ENCODE assay signal across 9 cellular contexts in the genomic region with DNA sequence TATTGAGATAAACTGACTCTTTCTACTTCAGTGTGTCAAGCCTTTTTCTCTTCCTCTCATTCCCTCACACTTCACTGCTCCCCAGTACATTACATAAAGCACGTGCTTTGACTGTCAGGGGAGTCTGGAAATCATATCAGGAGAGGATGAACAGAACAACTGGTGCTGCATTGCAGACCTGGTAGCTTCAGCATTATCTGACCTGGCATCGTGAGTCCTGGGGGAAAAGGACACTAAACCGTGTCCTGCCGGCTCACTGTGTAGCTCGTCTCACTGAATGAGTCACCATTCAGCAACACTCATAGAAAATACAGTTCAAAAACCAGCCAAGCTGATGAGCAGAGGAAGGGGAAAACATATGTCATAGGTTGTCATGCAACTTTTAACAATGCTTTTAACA.
DNase-seq lines count a peak whose midpoint lies in the region; ATAC-seq and TF ChIP-seq lines count a peak whose summit lies in the region.
"Had no signal": no experiment of that assay in that cellular context is flagged by ENCODE, and none has a peak within 500 bp of the region (broad histone marks: within the 10 kb centered on the region; RNA-seq: fewer than 3 reads in every experiment).

No MANE protein-coding gene starts in this region.

- no peak overlapping the region for H3K9ac ChIP-seq in adipocyte (ENCODE audit: low read length)

- CTCF ChIA-PET in Calu3 (lab: Charles Lee): no interaction called here

- H3K4me1 ChIP-seq in adipocyte (ENCODE audit: control insufficient read depth, insufficient read depth, low read length): peaks cover 5% of the 10 kb centered on the region

- no peak overlapping the region for H3K4me3 Mint-ChIP-seq in Calu3 (ENCODE audit: low read depth, unreplicated experiment)
- H3K4me3 Mint-ChIP-seq: naive thymus-derived CD4-positive, alpha-beta T cell had no signal

- H3K9me3 ChIP-seq in adipocyte (ENCODE audit: control insufficient read depth, low read length): no peaks in the 10 kb centered on the region

- no peaks in the 10 kb centered on the region for H3K36me3 ChIP-seq in adipocyte (ENCODE audit: control insufficient read depth, insufficient read depth, low read length, severe bottlenecking)

- H3K27me3 ChIP-seq in adipocyte (replicated peaks; ENCODE audit: control insufficient read depth, insufficient read depth, low read length): no peaks in the 10 kb centered on the region

- BruUV-seq in Calu3 (replicated peaks; lab: Mats Ljungman, UMichigan): no TSS peak

- ATAC-seq in HG03432 (IDR thresholded peaks at IDR 0.05; ENCODE audit: unreplicated experiment) (peak; percentile 84), HG02938 (IDR thresholded peaks at IDR 0.05; ENCODE audit: unreplicated experiment) (no peak)
- ATAC-seq: naive thymus-derived CD4-positive, alpha-beta T cell had no signal

- H3K4me1 Mint-ChIP-seq in Calu3 (ENCODE audit: low read depth, unreplicated experiment): peaks cover 8% of the 10 kb centered on the region
- H3K4me1 Mint-ChIP-seq: naive thymus-derived CD4-positive, alpha-beta T cell had no signal

- no peaks in the 10 kb centered on the region for H3K36me3 Mint-ChIP-seq in Calu3 (ENCODE audit: insufficient read depth, unreplicated experiment)
- H3K36me3 Mint-ChIP-seq: naive thymus-derived CD4-positive, alpha-beta T cell had no signal

- intact Hi-C loops in Calu3 (cut with micrococcal nuclease; ENCODE audit: unreplicated experiment): no loop called here

- H3K9me3 Mint-ChIP-seq in Calu3 (ENCODE audit: low read depth, unreplicated experiment): no peaks in the 10 kb centered on the region

- no peaks in the 10 kb centered on the region for H3K27me3 Mint-ChIP-seq in Calu3 (ENCODE audit: unreplicated experiment)

- H3K4me3 ChIP-seq in adipocyte (ENCODE audit: low read length): no peak overlapping the region

- peak; percentile 14 for DNase-seq in GM03348 (ENCODE audit: low spot score)
- DNase-seq in adipocyte (ENCODE audit: low read depth): peak; percentile 70
- DNase-seq in kidney glomerular epithelial cell (lab: John Stamatoyannopoulos, UW): peak; percentile 14
- DNase-seq in NCI-H2029 treated with DMSO at 0.1 percent for 48 hours (lab: John Stamatoyannopoulos, UW): no peak
- no peak for DNase-seq in middle frontal gyrus (ENCODE audit: extremely low spot score, low spot score)
- no peak for DNase-seq in Calu3
- DNase-seq: naive thymus-derived CD4-positive, alpha-beta T cell had no signal

- TF ChIP-seq CTCF in Calu3 (IDR thresholded peaks at IDR 0.05; ENCODE audit: unreplicated experiment): no peak

- no peak overlapping the region for H3K27ac Mint-ChIP-seq in Calu3 (ENCODE audit: unreplicated experiment)
- H3K27ac Mint-ChIP-seq: naive thymus-derived CD4-positive, alpha-beta T cell had no signal

Comparison
In these comparisons a context has a peak if more than half of its experiments do, and no peak if none do; other contexts are left out.
1. DNase-seq: peak in GM03348 (single experiment), adipocyte (single experiment) and kidney glomerular epithelial cell (single experiment); none in NCI-H2029 treated with DMSO at 0.1 percent for 48 hours (single experiment), middle frontal gyrus (single experiment) and Calu3 (single experiment).